16 cellular contexts compared by ENCODE assay signal in genomic region chr3:99970198-99970597, GRCh38.
A peak's percentile ranks its signal among the peaks of the same experiment; 100 is the strongest.
DNase-seq lines count a peak whose midpoint lies in the region; ATAC-seq and TF ChIP-seq lines count a peak whose summit lies in the region.
"Had no signal": no experiment of that assay in that cellular context is flagged by ENCODE, and none has a peak within 500 bp of the region (broad histone marks: within the 10 kb centered on the region; RNA-seq: fewer than 3 reads in every experiment).

No MANE protein-coding gene starts in this region.

- H3K9me3 Mint-ChIP-seq in CD8-positive, alpha-beta T cell: no peaks in the 10 kb centered on the region
- H3K9me3 Mint-ChIP-seq: activated B cell treated with CpG ODN at 0.5 μM for 24 hours; activated naive CD4-positive, alpha-beta T cell treated with anti-CD3 and anti-CD28 coated beads, Interleukin-2, amount 50 U/mL, for 24 hours had no signal

- H3K4me3 Mint-ChIP-seq in CD8-positive, alpha-beta T cell: no peak overlapping the region
- H3K4me3 Mint-ChIP-seq: activated B cell treated with CpG ODN at 0.5 μM for 24 hours; activated naive CD4-positive, alpha-beta T cell treated with anti-CD3 and anti-CD28 coated beads, Interleukin-2, amount 50 U/mL, for 24 hours had no signal

- no peak for TF ChIP-seq CTCF in gastrocnemius medialis (IDR thresholded peaks at IDR 0.05 in 4 of 5, conservative IDR thresholded peaks at IDR 0.05 in 1 of 5)
- TF ChIP-seq CTCF in CD8-positive, alpha-beta T cell (IDR thresholded peaks at IDR 0.05): no peak

- H3K27me3 ChIP-seq in gastrocnemius medialis: no peaks in the 10 kb centered on the region
- no peaks in the 10 kb centered on the region for H3K27me3 ChIP-seq in CD8-positive, alpha-beta T cell (ENCODE audit: insufficient read depth, low read length)
- H3K27me3 ChIP-seq: gastroesophageal sphincter had no signal

- H3K27ac Mint-ChIP-seq in CD8-positive, alpha-beta T cell: no peak overlapping the region
- H3K27ac Mint-ChIP-seq: activated B cell treated with CpG ODN at 0.5 μM for 24 hours; activated naive CD4-positive, alpha-beta T cell treated with anti-CD3 and anti-CD28 coated beads, Interleukin-2, amount 50 U/mL, for 24 hours had no signal

- in situ Hi-C loops in gastrocnemius medialis (cut with MboI; ENCODE audit: low sequenced_read_pairs in 4 of 4): no loop called here

- H3K27ac ChIP-seq in gastrocnemius medialis: peak overlapping the region; percentile 75 to 84 (median 81)
- H3K27ac ChIP-seq in CD8-positive, alpha-beta T cell (ENCODE audit: low read depth, low read length): no peak overlapping the region
- H3K27ac ChIP-seq: gastroesophageal sphincter had no signal

- no peak overlapping the region for H3K4me3 ChIP-seq in gastrocnemius medialis
- H3K4me3 ChIP-seq in CD8-positive, alpha-beta T cell (ENCODE audit: low read depth, low read length): no peak overlapping the region
- H3K4me3 ChIP-seq: gastroesophageal sphincter, K562 had no signal

- H3K36me3 ChIP-seq in gastrocnemius medialis: no peaks in the 10 kb centered on the region
- H3K36me3 ChIP-seq in CD8-positive, alpha-beta T cell (ENCODE audit: insufficient read depth, low read length): no peaks in the 10 kb centered on the region
- H3K36me3 ChIP-seq: gastroesophageal sphincter had no signal

- TF ChIP-seq POLR2A in gastrocnemius medialis (IDR thresholded peaks at IDR 0.05): no peak

- intact Hi-C loops in gastrocnemius medialis (cut with DNase I; ENCODE audit: low total_unique reads): loop anchor here (5.0 kb wide), 2 partner anchors 57 to 142 kb away; partner anchors contain the start of gene FILIP1L
- intact Hi-C loops in posterior vena cava (cut with DNase I): no loop called here
- intact Hi-C loops in CD8-positive, alpha-beta T cell (cut with DNase I, micrococcal nuclease): no loop called here

- peaks cover 75 to 82% of the 10 kb centered on the region in 2 donors for H3K4me1 ChIP-seq in gastrocnemius medialis
- H3K4me1 ChIP-seq in CD8-positive, alpha-beta T cell (ENCODE audit: insufficient read depth, low read length): no peaks in the 10 kb centered on the region

- no peaks in the 10 kb centered on the region for H3K9me3 ChIP-seq in gastrocnemius medialis
- no peaks in the 10 kb centered on the region for H3K9me3 ChIP-seq in CD8-positive, alpha-beta T cell (ENCODE audit: low read length)
- H3K9me3 ChIP-seq: Caco-2, gastroesophageal sphincter had no signal

- CTCF ChIA-PET in CD8-positive, alpha-beta T cell (lab: Charles Lee): no interaction called here

- ATAC-seq in GM19023 (IDR thresholded peaks at IDR 0.05; ENCODE audit: unreplicated experiment) (peak; percentile 97), GM21717 (IDR thresholded peaks at IDR 0.05; ENCODE audit: unreplicated experiment) (peak; percentile 94), HG03135 (IDR thresholded peaks at IDR 0.05; ENCODE audit: unreplicated experiment) (peak; percentile 95), gastrocnemius medialis (no peak)
- no peak for ATAC-seq in CD8-positive, alpha-beta T cell
- ATAC-seq: gastroesophageal sphincter, K562, left ventricle myocardium superior had no signal

- POLR2A ChIA-PET in CD8-positive, alpha-beta T cell (lab: Charles Lee): no interaction called here

- H3K27me3 Mint-ChIP-seq in CD8-positive, alpha-beta T cell (ENCODE audit: low read depth): no peaks in the 10 kb centered on the region
- H3K27me3 Mint-ChIP-seq: activated B cell treated with CpG ODN at 0.5 μM for 24 hours; activated naive CD4-positive, alpha-beta T cell treated with anti-CD3 and anti-CD28 coated beads, Interleukin-2, amount 50 U/mL, for 24 hours had no signal

- H3K4me1 Mint-ChIP-seq in CD8-positive, alpha-beta T cell (ENCODE audit: low read depth): peaks cover 23% of the 10 kb centered on the region
- H3K4me1 Mint-ChIP-seq: activated B cell treated with CpG ODN at 0.5 μM for 24 hours had no signal

- DNase-seq in gastrocnemius medialis: no peak
- DNase-seq in posterior vena cava (ENCODE audit: low spot score): no peak
- DNase-seq in ecto neural progenitor cell (ENCODE audit: low spot score): no peak
- DNase-seq in CD8-positive, alpha-beta T cell: no peak
- DNase-seq in NCI-H446 treated with DMSO at 0.1 percent for 48 hours (lab: John Stamatoyannopoulos, UW): no peak
- DNase-seq: activated B cell treated with CpG ODN at 0.5 μM for 24 hours, Caco-2, cortex of kidney, left ventricle myocardium superior, NCI-H2171 treated with DMSO at 0.1 percent for 48 hours had no signal

- H3K36me3 Mint-ChIP-seq in CD8-positive, alpha-beta T cell: peaks cover 2% of the 10 kb centered on the region

Comparison
In these comparisons a context has a peak if more than half of its experiments do, and no peak if none do; other contexts are left out.
1. ATAC-seq: peak in GM19023 (single experiment), GM21717 (single experiment) and HG03135 (single experiment); none in gastrocnemius medialis (0 of 2) and CD8-positive, alpha-beta T cell (single experiment).